28 cellular contexts compared by ENCODE assay signal in genomic region chr10:76037531-76037930, GRCh38.
"Had no signal": no experiment of that assay in that cellular context is flagged by ENCODE, and none has a peak within 500 bp of the region (broad histone marks: within the 10 kb centered on the region; RNA-seq: fewer than 3 reads in every experiment).

No MANE protein-coding gene starts in this region.

- H3K36me3 Mint-ChIP-seq: activated naive CD8-positive, alpha-beta T cell; stimulated activated effector memory CD8-positive, alpha-beta T cell treated with anti-CD3 and anti-CD28 coated beads, Interleukin-12 subunit alpha, Interleukin-12 subunit beta, amount 100 ng/mL, for 72 hours had no signal

- H3K27ac ChIP-seq: cardiac muscle cell, pancreas, psoas muscle, skin epidermis had no signal

- FAIRE-seq: frontal cortex, islet of Langerhans, pancreas had no signal

- H3K36me3 ChIP-seq: cardiac muscle cell, pancreas, transverse colon, uterus had no signal

- H3K9me3 Mint-ChIP-seq: activated T-helper 2 cell treated with anti-CD3 and anti-CD28 coated beads, Interferon-gamma antibody, Interleukin-2, Interleukin-4, amounts not matched to agents 10 μg/mL and 5 μg/mL and 100 μg/mL, durations not matched to agents 14 hours and 24 hours and 36 hours; stimulated activated effector memory CD8-positive, alpha-beta T cell treated with anti-CD3 and anti-CD28 coated beads, Interleukin-12 subunit alpha, Interleukin-12 subunit beta, amount 100 ng/mL, for 72 hours had no signal

- H3K4me1 Mint-ChIP-seq: activated B cell treated with CpG ODN at 0.5 μM for 24 hours; activated CD4-positive, alpha-beta T cell treated with anti-CD3 and anti-CD28 coated beads for 36 hours; endodermal cell; stimulated activated effector memory CD8-positive, alpha-beta T cell treated with anti-CD3 and anti-CD28 coated beads, Interleukin-12 subunit alpha, Interleukin-12 subunit beta, amount 100 ng/mL, for 72 hours; stimulated activated naive CD8-positive, alpha-beta T cell treated with anti-CD3 and anti-CD28 coated beads, Interleukin-15, amount 100 ng/mL, for 72 hours had no signal

- ATAC-seq: activated CD4-positive, alpha-beta T cell treated with anti-CD3 and anti-CD28 coated beads for 36 hours; activated T-cell treated with anti-CD3 and anti-CD28 coated beads, Interleukin-2, amount 50 U/mL, for 4 hours; left cardiac atrium; pancreas; right cardiac atrium; stimulated activated effector memory CD8-positive, alpha-beta T cell treated with anti-CD3 and anti-CD28 coated beads, Interleukin-12 subunit alpha, Interleukin-12 subunit beta, amount 100 ng/mL, for 72 hours; stimulated activated naive CD8-positive, alpha-beta T cell treated with anti-CD3 and anti-CD28 coated beads, Interleukin-15, amount 100 ng/mL, for 72 hours had no signal

- H3K27ac Mint-ChIP-seq: activated B cell treated with CpG ODN at 0.5 μM for 24 hours; activated CD4-positive, alpha-beta T cell treated with anti-CD3 and anti-CD28 coated beads for 36 hours; activated naive CD8-positive, alpha-beta T cell; activated T-helper 2 cell treated with anti-CD3 and anti-CD28 coated beads, Interferon-gamma antibody, Interleukin-2, Interleukin-4, amounts not matched to agents 10 μg/mL and 5 μg/mL and 100 μg/mL, durations not matched to agents 14 hours and 24 hours and 36 hours; endodermal cell; nephron progenitor cell; stimulated activated effector memory CD8-positive, alpha-beta T cell treated with anti-CD3 and anti-CD28 coated beads, Interleukin-12 subunit alpha, Interleukin-12 subunit beta, amount 100 ng/mL, for 72 hours; stimulated activated naive CD8-positive, alpha-beta T cell treated with anti-CD3 and anti-CD28 coated beads, Interleukin-15, amount 100 ng/mL, for 72 hours had no signal

- H3K4me3 ChIP-seq: cardiac muscle cell, pancreas, psoas muscle, skin epidermis, transverse colon, uterus had no signal

- H3K27me3 ChIP-seq: cardiac muscle cell, pancreas, transverse colon, uterus had no signal

- H3K4me3 Mint-ChIP-seq: activated B cell treated with CpG ODN at 0.5 μM for 24 hours; activated CD4-positive, alpha-beta T cell treated with anti-CD3 and anti-CD28 coated beads for 36 hours; activated naive CD8-positive, alpha-beta T cell; activated T-cell treated with anti-CD3 and anti-CD28 coated beads, Interleukin-2, amount 50 U/mL, for 4 hours; endodermal cell; nephron progenitor cell; stimulated activated effector memory CD8-positive, alpha-beta T cell treated with anti-CD3 and anti-CD28 coated beads, Interleukin-12 subunit alpha, Interleukin-12 subunit beta, amount 100 ng/mL, for 72 hours; stimulated activated naive CD8-positive, alpha-beta T cell treated with anti-CD3 and anti-CD28 coated beads, Interleukin-15, amount 100 ng/mL, for 72 hours had no signal

- DNase-seq: activated B cell treated with CpG ODN at 0.5 μM for 24 hours; activated CD4-positive, alpha-beta T cell treated with anti-CD3 and anti-CD28 coated beads for 36 hours; activated CD4-positive, alpha-beta T cell treated with anti-CD3 and anti-CD28 coated beads, Interleukin-2, amount 50 U/mL, for 4 hours; activated CD8-positive, alpha-beta memory T cell treated with anti-CD3 and anti-CD28 coated beads, Interleukin-2, amount 50 U/mL, for 48 hours; activated naive CD4-positive, alpha-beta T cell; activated T-cell treated with anti-CD3 and anti-CD28 coated beads, Interleukin-2, amount 50 U/mL, for 4 hours; amniotic stem cell; cortex of kidney; endodermal cell; glutamatergic neuron; hippocampal formation; left cardiac atrium; nephron progenitor cell; pancreas; psoas muscle; right cardiac atrium; stimulated activated CD4-positive, alpha-beta T cell treated with anti-CD3 and anti-CD28 coated beads, Interleukin-1b, Interleukin-23, amount 100 ng/mL, for 48 hours; stimulated activated naive CD8-positive, alpha-beta T cell treated with anti-CD3 and anti-CD28 coated beads, Interleukin-15, amount 100 ng/mL, for 72 hours; T1000; uterus had no signal

- H3K9me3 ChIP-seq: pancreas, transverse colon, uterus had no signal
